In the genomic region with DNA sequence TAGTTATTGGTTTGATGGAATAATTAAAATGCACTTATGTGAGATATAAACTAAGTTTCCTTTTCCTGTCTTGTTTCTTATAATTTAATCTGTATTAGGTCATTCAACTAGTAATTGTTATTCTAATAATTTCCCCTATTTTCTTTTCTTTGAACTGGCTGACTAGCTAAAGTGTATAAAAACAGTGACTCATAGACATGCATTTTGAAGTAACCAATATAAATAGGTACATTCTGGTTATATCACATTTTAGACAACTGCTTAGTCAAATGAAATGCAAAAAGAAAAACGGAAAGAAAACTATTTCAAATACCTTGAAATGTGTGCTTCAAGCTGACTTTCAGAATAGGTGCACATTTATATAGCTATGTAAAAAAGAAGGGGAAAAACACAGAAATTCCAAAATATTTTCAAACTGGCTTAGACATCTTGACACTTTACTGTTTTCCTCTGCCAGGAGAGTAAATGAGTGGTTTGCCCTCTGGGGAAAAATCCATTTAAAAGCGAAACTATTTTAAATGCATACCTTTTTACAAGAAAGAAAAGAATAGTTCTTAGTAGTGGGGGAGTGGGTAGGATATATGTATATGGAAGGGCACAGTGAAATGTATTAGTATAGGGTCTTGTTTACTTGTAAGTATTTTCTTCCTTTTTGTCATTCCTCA, we compare ENCODE assay signal across 14 cellular contexts. TPM values are rescaled to one million over a fixed set of nuclear protein-coding genes. Genes with fewer than 3 reads are reported as not detected.
DNase-seq lines count a peak whose midpoint lies in the region; ATAC-seq, FAIRE-seq and TF ChIP-seq lines count a peak whose summit lies in the region.
"Had no signal": no experiment of that assay in that cellular context is flagged by ENCODE, and none has a peak within 500 bp of the region (broad histone marks: within the 10 kb centered on the region; RNA-seq: fewer than 3 reads in every experiment).

No MANE protein-coding gene starts in this region.

- H3K27ac ChIP-seq in A549 (no peak overlapping the region), SK-N-SH (ENCODE audit: low read depth in 2 of 2, low read length in 1 of 2) (peak overlapping the region in 1 of 2 experiments; percentile 69; a peak in 3 of 4 replicates)
- H3K27ac ChIP-seq: BLaER1, SJCRH30, spleen had no signal

- H4K20me1 ChIP-seq in SK-N-SH (ENCODE audit: insufficient read depth), result no peaks in the 10 kb centered on the region

- H3K79me2 ChIP-seq in SK-N-SH (ENCODE audit: insufficient read depth), result peaks cover 77% of the 10 kb centered on the region

- H2AFZ ChIP-seq in SK-N-SH (ENCODE audit: low read depth), result no peak overlapping the region

- WGBS in A549 (ENCODE audit: missing lambda C conversion rate), result 17% methylated on average over 2 of the region's 2 CpGs
- WGBS in SK-N-SH (ENCODE audit: low lambda C conversion rate), result 51% methylated on average over 2 of the region's 2 CpGs

- ATAC-seq in A549 (no peak), GM18505 (IDR thresholded peaks at IDR 0.05; ENCODE audit: unreplicated experiment) (no peak), HG02884 (IDR thresholded peaks at IDR 0.05; ENCODE audit: unreplicated experiment) (no peak)
- ATAC-seq: left lobe of liver had no signal

- DNase-seq in A549 (ENCODE audit: low read depth in 1 of 2, low spot score in 1 of 2), result no peak
- no peak for DNase-seq in GM19239 (ENCODE audit: insufficient read length, low spot score)
- DNase-seq in SK-N-SH, result no peak
- peak; percentile 7 for DNase-seq in fibroblast of mammary gland (ENCODE audit: low read depth)
- no peak for DNase-seq in HuH-7 (ENCODE audit: low spot score)
- DNase-seq in retina, result no peak
- DNase-seq: glutamatergic neuron, NCI-H1048, SJCRH30, spleen had no signal

- TF ChIP-seq CTCF in A549 (IDR thresholded peaks at IDR 0.05) (no peak), SK-N-SH (IDR thresholded peaks at IDR 0.05) (no peak), fibroblast of mammary gland (conservative IDR thresholded peaks at IDR 0.05; ENCODE audit: control insufficient read depth, insufficient read depth, low read depth, low read length) (no peak)

- H3K4me2 ChIP-seq in A549 (peak overlapping the region; percentile 59), SK-N-SH (peak overlapping the region; percentile 28)

- no peaks in the 10 kb centered on the region for H3K9me2 ChIP-seq in SK-N-SH

- H3K4me3 ChIP-seq in A549 (no peak overlapping the region), SK-N-SH (ENCODE audit: low read depth in 2 of 2, low read length in 1 of 2) (no peak overlapping the region), fibroblast of mammary gland (ENCODE audit: control insufficient read depth, low read depth, low read length) (no peak overlapping the region)
- H3K4me3 ChIP-seq: BLaER1, SJCRH30 had no signal

- H3K27me3 ChIP-seq in SK-N-SH (ENCODE audit: insufficient read depth), result no peaks in the 10 kb centered on the region
- H3K27me3 ChIP-seq: BLaER1, SJCRH30, spleen had no signal

- peaks cover 29% of the 10 kb centered on the region for H3K4me1 ChIP-seq in A549
- H3K4me1 ChIP-seq in SK-N-SH (ENCODE audit: control insufficient read depth in 1 of 2, insufficient read depth in 2 of 2, low read depth in 1 of 2, low read length in 1 of 2), result peaks cover 0 to 48% of the 10 kb centered on the region in 2 experiments; a peak in 3 of 4 replicates
- H3K4me1 ChIP-seq: SJCRH30 had no signal

- H3K9ac ChIP-seq in SK-N-SH, result no peak overlapping the region
- H3K9ac ChIP-seq: BLaER1 had no signal

- POLR2A ChIA-PET in A549 (lab: Yijun Ruan, JAX), result no interaction called here
- POLR2A ChIA-PET in SK-N-SH (lab: Yijun Ruan, JAX), result no interaction called here

- TF ChIP-seq EP300 in A549 (IDR thresholded peaks at IDR 0.05), result no peak
- no peak for TF ChIP-seq EP300 in SK-N-SH (IDR thresholded peaks at IDR 0.05; ENCODE audit: borderline replicate concordance in 1 of 2, low read depth in 1 of 2, low read length in 1 of 2)

- FAIRE-seq in A549 (lab: Jason Lieb, UNC) (no peak), GM19239 (lab: Jason Lieb, UNC) (peak; percentile 58)

- H3K9me3 ChIP-seq in A549, result no peaks in the 10 kb centered on the region
- no peaks in the 10 kb centered on the region for H3K9me3 ChIP-seq in SK-N-SH
- H3K9me3 ChIP-seq: BLaER1, SJCRH30, spleen had no signal

- no peak for TF ChIP-seq RAD21 in A549 (conservative IDR thresholded peaks at IDR 0.05 in 1 of 2, IDR thresholded peaks at IDR 0.05 in 1 of 2)
- no peak for TF ChIP-seq RAD21 in SK-N-SH (IDR thresholded peaks at IDR 0.05; ENCODE audit: low read length)

- peaks cover 34% of the 10 kb centered on the region for H3F3A ChIP-seq in SK-N-SH (replicated peaks; ENCODE audit: insufficient read depth)

- TF ChIP-seq POLR2A in A549 (IDR thresholded peaks at IDR 0.05; ENCODE audit: low read length) (no peak), GM18505 (IDR thresholded peaks at IDR 0.05; ENCODE audit: borderline replicate concordance, extremely low read depth, insufficient read depth, insufficient read length) (no peak)

- H3K36me3 ChIP-seq in SK-N-SH (replicated peaks in 1 of 2; ENCODE audit: control insufficient read depth in 1 of 2, insufficient read depth in 2 of 2, low read length in 1 of 2), result peaks cover 0 to 7% of the 10 kb centered on the region in 2 experiments
- H3K36me3 ChIP-seq: SJCRH30, spleen had no signal

- CTCF ChIA-PET in A549 (lab: Yijun Ruan, JAX) (no interaction called here), SK-N-SH (lab: Yijun Ruan, JAX) (interaction anchor here (1.0 kb wide), 1 partner anchor 9 kb away, joined by 4 read pairs; no protein-coding TSS in a partner anchor)

TF ChIP-seq in A549, 52 proteins besides CTCF, POLR2A, EP300 and RAD21:
- no peak for TF ChIP-seq BHLHE40 (IDR thresholded peaks at IDR 0.05; ENCODE audit: low read depth, low read length)
- no peak for TF ChIP-seq NFE2L2 (conservative IDR thresholded peaks at IDR 0.05; ENCODE audit: low read length)
- TF ChIP-seq HDAC2 (IDR thresholded peaks at IDR 0.05), result no peak
- TF ChIP-seq FOSB (CRISPR knock-in tag; IDR thresholded peaks at IDR 0.05), result no peak
- TF ChIP-seq KDM1A (IDR thresholded peaks at IDR 0.05; ENCODE audit: low read depth), result no peak
- TF ChIP-seq NPAS2 (CRISPR knock-in tag; IDR thresholded peaks at IDR 0.05; ENCODE audit: borderline replicate concordance), result no peak
- TF ChIP-seq MAFK (IDR thresholded peaks at IDR 0.05; ENCODE audit: partially characterized antibody), result no peak
- TF ChIP-seq EHMT2 (IDR thresholded peaks at IDR 0.05; ENCODE audit: low read depth), result no peak
- no peak for TF ChIP-seq HEYL (CRISPR knock-in tag; IDR thresholded peaks at IDR 0.05)
- no peak for TF ChIP-seq KDM5A (IDR thresholded peaks at IDR 0.05)
- TF ChIP-seq ZSCAN20 (CRISPR knock-in tag; IDR thresholded peaks at IDR 0.05), result no peak
- TF ChIP-seq GATA3 (IDR thresholded peaks at IDR 0.05; ENCODE audit: borderline replicate concordance), result no peak
- no peak for TF ChIP-seq ATOH8 (CRISPR knock-in tag; IDR thresholded peaks at IDR 0.05; ENCODE audit: low read depth)
- TF ChIP-seq CEBPB (IDR thresholded peaks at IDR 0.05), result no peak

TF ChIP-seq in SK-N-SH, 30 proteins besides CTCF, POLR2A, EP300 and RAD21:
- TF ChIP-seq FOSL2 (IDR thresholded peaks at IDR 0.05; ENCODE audit: borderline replicate concordance, low read depth) (peak; percentile 14; the same call in 1 of the 2 replicates), RXRA (IDR thresholded peaks at IDR 0.05; ENCODE audit: borderline replicate concordance, low read depth) (0 out of 2 replicates have a peak, but pooled peaks have one; percentile 3), FOXM1 (IDR thresholded peaks at IDR 0.05; ENCODE audit: low read depth) (0 out of 2 replicates have a peak, but pooled peaks have one; percentile 13), GATA2 (CRISPR knock-in tag; IDR thresholded peaks at IDR 0.05) (no peak)

RNA-seq across cellular contexts. Expression of gene KCNQ5, which starts 28.3 kb away (rescaled TPM):
- polyA plus RNA-seq in A549 (2011; rRNA removed), result 1.2 TPM in 2 replicates
- 0.40 and 0.48 TPM in 2 replicates for polyA plus RNA-seq in A549 (2012; cell fraction: cytosol; rRNA removed)
- polyA plus RNA-seq in A549 (2012; cell fraction: nucleus; rRNA removed), result 0.41 and 0.61 TPM in 2 replicates
- polyA plus RNA-seq in A549 (2017; fragmentation: RNase III; extraction: RNeasy Plus Mini Kit Qiagen cat#74134 plus additional on column Dnase treatment), result 1.3 to 1.5 TPM (median 1.4 TPM) in 3 replicates
- polyA minus RNA-seq in A549 (2011; rRNA and poly(A)+ RNA removed), result 2.7 and 6.5 TPM in 2 replicates
- 3.2 and 3.7 TPM in 2 replicates for polyA plus RNA-seq in SK-N-SH (2012; rRNA removed)
- 4.2 TPM in 2 replicates for polyA plus RNA-seq in SK-N-SH (2012; cell fraction: cytosol; rRNA removed)
- 3.7 and 4.7 TPM in 2 replicates for polyA plus RNA-seq in SK-N-SH (2012; cell fraction: nucleus; rRNA removed)

Comparison
In these comparisons a context has a peak if more than half of its experiments do, and no peak if none do; other contexts are left out.
1. Of the 12 proteins assayed by ChIP-seq in both A549 and SK-N-SH: peak only in A549: none; only in SK-N-SH: FOSL2; in both: none; in neither: 11.